ENCODE assay signal across 9 cellular contexts in genomic region chr6:44297063-44298038, GRCh38. TPM values are rescaled to one million over a fixed set of nuclear protein-coding genes. Genes with fewer than 3 reads are reported as not detected.
DNase-seq lines count a peak whose midpoint lies in the region; ATAC-seq, FAIRE-seq and TF ChIP-seq lines count a peak whose summit lies in the region.
"Had no signal": no experiment of that assay in that cellular context is flagged by ENCODE, and none has a peak within 500 bp of the region (broad histone marks: within the 10 kb centered on the region; RNA-seq: fewer than 3 reads in every experiment).

No MANE protein-coding gene starts in this region.

- DNase-seq in GM03348 (ENCODE audit: low spot score), result peak; percentile 77
- peak; percentile 80 for DNase-seq in NCI-H748 (lab: John Stamatoyannopoulos, UW; ENCODE audit: unreplicated experiment)
- peak; percentile 67 for DNase-seq in activated naive CD4-positive, alpha-beta T cell treated with anti-CD3 and anti-CD28 coated beads, Interleukin-2, amount 50 U/mL, for 16 hours
- DNase-seq in glomerular visceral epithelial cell (ENCODE audit: extremely low spot score), result peak; percentile 27
- peak in 2 of 6 donors; percentile 72 to 78 for DNase-seq in pancreas
- peak in 1 of 2 donors; percentile 80 for DNase-seq in aorta
- DNase-seq in NCI-H226, result no peak

- no peak for FAIRE-seq in pancreas (lab: Jason Lieb, UNC)

- WGBS in pancreas, 2 donors, result 1% methylated on average over 68 to 86 of the region's 86 CpGs
- 0 to 1% methylated on average over 62 to 86 of the region's 86 CpGs for WGBS in aorta, 2 donors

- H3K27ac ChIP-seq in pancreas, result no peak overlapping the region
- H3K27ac ChIP-seq in aorta (ENCODE audit: low read depth in 1 of 2, low read length in 2 of 2), result no peak overlapping the region

- H3K36me3 ChIP-seq in pancreas, result peaks cover 0 to 6% (median 0%) of the 10 kb centered on the region in 3 donors
- H3K36me3 ChIP-seq in aorta (ENCODE audit: control insufficient read depth in 1 of 2, insufficient read depth in 2 of 2, low read length in 1 of 2), result peaks cover 0 to 2% of the 10 kb centered on the region in 2 donors

- intact Hi-C loops in pancreas (cut with DNase I), result no loop called here
- intact Hi-C loops in aorta (cut with DNase I), result no loop called here

- H3K27me3 ChIP-seq in pancreas (peaks cover 0 to 7% (median 0%) of the 10 kb centered on the region in 4 donors), aorta (ENCODE audit: control insufficient read depth in 1 of 2, insufficient read depth in 2 of 2, low read length in 1 of 2) (no peaks in the 10 kb centered on the region)

- H3K9me3 ChIP-seq in pancreas (no peaks in the 10 kb centered on the region), aorta (ENCODE audit: control insufficient read depth, low read length) (no peaks in the 10 kb centered on the region)

- peaks cover 0 to 8% (median 4%) of the 10 kb centered on the region in 3 donors for H3K4me1 ChIP-seq in pancreas
- no peaks in the 10 kb centered on the region for H3K4me1 ChIP-seq in aorta (ENCODE audit: control insufficient read depth in 1 of 2, insufficient read depth in 2 of 2, low read length in 2 of 2)

- ATAC-seq in pancreas (peak; percentile 70 to 84 (median 82)), aorta (ENCODE audit: low FRiP score) (peak; percentile 59), GM18858 (IDR thresholded peaks at IDR 0.05; ENCODE audit: unreplicated experiment) (no peak)

- no peak for TF ChIP-seq CTCF in pancreas (IDR thresholded peaks at IDR 0.05)

- peak overlapping the region in 2 of 4 donors; percentile 21 to 47 for H3K4me3 ChIP-seq in pancreas
- no peak overlapping the region for H3K4me3 ChIP-seq in aorta (ENCODE audit: low read length in 2 of 2)

RNA-seq across cellular contexts. Expression of gene AARS2, which starts 15.8 kb away (rescaled TPM):
- total RNA-seq in pancreas (1 to 10 TPM; 3.6 to 7.4 (median 4.8) TPM), aorta (10 to 100 TPM in 1 of 2 donors, 1 to 10 TPM in 1; 7.0 to 11.5 TPM)
- polyA plus RNA-seq in pancreas (1 to 10 TPM; 5.7 to 8.7 TPM), aorta (1 to 10 TPM; 2.3 to 4.4 TPM)

RNA-seq across cellular contexts. Expression of gene TMEM151B, which starts 27.1 kb away (rescaled TPM):
- total RNA-seq in pancreas (under 1 TPM in 4 of 6 donors, not detected in 2; 0.06 to 0.12 (median 0.09) TPM), aorta (not detected)
- polyA plus RNA-seq in pancreas (under 1 TPM; 0.54 to 0.65 TPM), aorta (not detected)
- total RNA-seq: LHCN-M2 had no signal

RNA-seq across cellular contexts. Expression of gene NFKBIE, which starts 32.0 kb away (rescaled TPM):
- total RNA-seq in pancreas, result 10 to 100 TPM in 1 of 6 donors, 1 to 10 TPM in 5; 2.5 to 16.9 (median 5.5) TPM
- polyA plus RNA-seq in pancreas, result 10 to 100 TPM; 10.1 to 12.1 TPM
- total RNA-seq in aorta, result 10 to 100 TPM in 1 of 2 donors, 1 to 10 TPM in 1; 5.4 to 10.9 TPM
- polyA plus RNA-seq in aorta, result 1 to 10 TPM; 3.5 to 4.4 TPM

RNA-seq across cellular contexts. Expression of gene SLC35B2, which starts 40.0 kb away (rescaled TPM):
- total RNA-seq in pancreas, result 10 to 100 TPM; 15.9 to 30.4 (median 20.5) TPM
- 10 to 100 TPM; 10.8 to 23.6 TPM for polyA plus RNA-seq in pancreas
- 10 to 100 TPM; 23.4 to 26.0 TPM for total RNA-seq in aorta
- polyA plus RNA-seq in aorta, result 10 to 100 TPM; 10.6 to 27.7 TPM

RNA-seq across cellular contexts. Expression of gene SPATS1, which starts 45.1 kb away (rescaled TPM):
- total RNA-seq in pancreas (under 1 TPM in 1 of 6 donors, not detected in 5; 0.18 TPM), aorta (not detected)
- polyA plus RNA-seq in pancreas (under 1 TPM in 1 of 2 donors, not detected in 1; 0.19 TPM), aorta (not detected)
- total RNA-seq: LHCN-M2 had no signal
